17 cellular contexts compared by ENCODE assay signal in genomic region chr2:33104052-33104623, GRCh38.
DNase-seq lines count a peak whose midpoint lies in the region; ATAC-seq, FAIRE-seq and TF ChIP-seq lines count a peak whose summit lies in the region.
"Had no signal": no experiment of that assay in that cellular context is flagged by ENCODE, and none has a peak within 500 bp of the region (broad histone marks: within the 10 kb centered on the region; RNA-seq: fewer than 3 reads in every experiment).

No MANE protein-coding gene starts in this region.

- ATAC-seq in PC-3 (peak; percentile 92), GM19463 (IDR thresholded peaks at IDR 0.05; ENCODE audit: unreplicated experiment) (no peak), GM19351 (IDR thresholded peaks at IDR 0.05; ENCODE audit: unreplicated experiment) (no peak), GM19328 (IDR thresholded peaks at IDR 0.05; ENCODE audit: unreplicated experiment) (no peak)

- H3K4me2 ChIP-seq in PC-3 (ENCODE audit: low read length) (peak overlapping the region; percentile 66), endothelial cell of umbilical vein (ENCODE audit: insufficient read depth, low read length) (peak overlapping the region; percentile 37)

- H3K9me3 Mint-ChIP-seq in activated CD4-positive, alpha-beta T cell treated with anti-CD3 and anti-CD28 coated beads, Interleukin-2, amount 10 ng/mL, durations not matched to agents 24 days and 14 days: no peaks in the 10 kb centered on the region
- H3K9me3 Mint-ChIP-seq: endodermal cell; IgD-negative memory B cell; T-helper 1 cell treated with Interleukin-12 subunit alpha and Interleukin-12 subunit beta and Interleukin-4 antibody, amounts not matched to agents 30 μg/mL and 1 μg/mL, for 36 hours had no signal

- no peaks in the 10 kb centered on the region for H4K20me1 ChIP-seq in PC-3 (ENCODE audit: low read length)
- H4K20me1 ChIP-seq in endothelial cell of umbilical vein (replicated peaks; ENCODE audit: control insufficient read depth, extremely low read depth, insufficient read depth, low read length): no peaks in the 10 kb centered on the region

- H3K4me1 Mint-ChIP-seq in activated CD4-positive, alpha-beta T cell treated with anti-CD3 and anti-CD28 coated beads, Interleukin-2, amount 10 ng/mL, durations not matched to agents 24 days and 14 days: no peaks in the 10 kb centered on the region
- H3K4me1 Mint-ChIP-seq: IgD-negative memory B cell had no signal

- peaks cover 34% of the 10 kb centered on the region for H3K4me1 ChIP-seq in ACC112 (ENCODE audit: control insufficient read depth, insufficient read depth, low read length, unreplicated experiment)
- peaks cover 28% of the 10 kb centered on the region for H3K4me1 ChIP-seq in PC-3 (ENCODE audit: insufficient read depth, low read length)
- H3K4me1 ChIP-seq in endothelial cell of umbilical vein (ENCODE audit: control insufficient read depth, extremely low read depth, insufficient read depth, low read length): peaks cover 18% of the 10 kb centered on the region
- H3K4me1 ChIP-seq in muscle layer of duodenum (ENCODE audit: control insufficient read depth in 1 of 2, insufficient read depth in 2 of 2, low read length in 2 of 2): peaks cover 4 to 12% of the 10 kb centered on the region in 2 donors

- no peaks in the 10 kb centered on the region for H3K9me1 ChIP-seq in endothelial cell of umbilical vein (replicated peaks; ENCODE audit: control insufficient read depth, extremely low read depth, insufficient read depth, low read length)

- TF ChIP-seq CTCF in PC-3 (conservative IDR thresholded peaks at IDR 0.05; ENCODE audit: low read depth, low read length): no peak
- no peak for TF ChIP-seq CTCF in endothelial cell of umbilical vein (IDR thresholded peaks at IDR 0.05; ENCODE audit: extremely low read depth in 1 of 2, insufficient read depth in 1 of 2, low read depth in 1 of 2, low read length in 2 of 2)

- H3K36me3 Mint-ChIP-seq in activated CD4-positive, alpha-beta T cell treated with anti-CD3 and anti-CD28 coated beads, Interleukin-2, amount 10 ng/mL, durations not matched to agents 24 days and 14 days (ENCODE audit: low read depth): no peaks in the 10 kb centered on the region
- H3K36me3 Mint-ChIP-seq: IgD-negative memory B cell had no signal

- DNase-seq in PC-3: peak; percentile 87
- DNase-seq in endothelial cell of umbilical vein (ENCODE audit: low read depth, low spot score): peak; percentile 94
- no peak for DNase-seq in activated CD4-positive, alpha-beta T cell treated with anti-CD3 and anti-CD28 coated beads, Interleukin-2, amount 10 ng/mL, durations not matched to agents 24 days and 14 days
- DNase-seq: activated CD4-positive, alpha-beta T cell treated with anti-CD3 and anti-CD28 coated beads for 1 hour; AML-193; amniotic stem cell; endodermal cell; NCI-H1436; NCI-H510A; spleen had no signal

- dilution Hi-C loops in endothelial cell of umbilical vein (cut with MboI; ENCODE audit: extremely low pct_ligation_motif_present, low sequenced_read_pairs): no loop called here

- H2AFZ ChIP-seq in ACC112 (ENCODE audit: low read length, unreplicated experiment): peak overlapping the region; percentile 68
- peak overlapping the region; percentile 27; the same call in 1 of the 2 replicates for H2AFZ ChIP-seq in PC-3 (ENCODE audit: low read length)
- H2AFZ ChIP-seq in endothelial cell of umbilical vein (ENCODE audit: low read depth, low read length): peak overlapping the region; percentile 9

- TF ChIP-seq POLR2A in endothelial cell of umbilical vein (IDR thresholded peaks at IDR 0.05; ENCODE audit: low read depth, low read length): no peak

- no peaks in the 10 kb centered on the region for H3F3A ChIP-seq in PC-3 (ENCODE audit: low read length, unreplicated experiment)

- peaks cover 10% of the 10 kb centered on the region for H3K27me3 Mint-ChIP-seq in activated CD4-positive, alpha-beta T cell treated with anti-CD3 and anti-CD28 coated beads, Interleukin-2, amount 10 ng/mL, durations not matched to agents 24 days and 14 days

- no peak overlapping the region for H3K4me3 Mint-ChIP-seq in activated CD4-positive, alpha-beta T cell treated with anti-CD3 and anti-CD28 coated beads, Interleukin-2, amount 10 ng/mL, durations not matched to agents 24 days and 14 days
- H3K4me3 Mint-ChIP-seq: endodermal cell; IgD-negative memory B cell; T-helper 1 cell treated with Interleukin-12 subunit alpha and Interleukin-12 subunit beta and Interleukin-4 antibody, amounts not matched to agents 30 μg/mL and 1 μg/mL, for 36 hours had no signal

- POLR2A ChIA-PET in PC-3 (lab: Charles Lee; ENCODE audit: unreplicated experiment) (no interaction called here), endothelial cell of umbilical vein (lab: Charles Lee) (no interaction called here)

- peak; percentile 88 for FAIRE-seq in endothelial cell of umbilical vein (lab: Jason Lieb, UNC)

- H3K79me2 ChIP-seq in ACC112 (ENCODE audit: control insufficient read depth, insufficient read depth, low read length, unreplicated experiment) (no peaks in the 10 kb centered on the region), PC-3 (ENCODE audit: low read length) (no peaks in the 10 kb centered on the region), endothelial cell of umbilical vein (ENCODE audit: control insufficient read depth, insufficient read depth, low read length) (no peaks in the 10 kb centered on the region)

- H3K36me3 ChIP-seq in ACC112 (ENCODE audit: insufficient read depth, low read length) (no peaks in the 10 kb centered on the region), PC-3 (ENCODE audit: low read depth, low read length) (no peaks in the 10 kb centered on the region), endothelial cell of umbilical vein (ENCODE audit: control insufficient read depth in 2 of 2, extremely low read depth in 1 of 2, insufficient read depth in 2 of 2, low read length in 2 of 2) (no peaks in the 10 kb centered on the region), muscle layer of duodenum (ENCODE audit: control insufficient read depth in 1 of 2, insufficient read depth in 2 of 2, low read length in 2 of 2) (no peaks in the 10 kb centered on the region)
- H3K36me3 ChIP-seq: spleen had no signal

- H3K9ac ChIP-seq in PC-3 (ENCODE audit: low read length) (peak overlapping the region; percentile 72), endothelial cell of umbilical vein (replicated peaks; ENCODE audit: extremely low read depth, insufficient read depth, low read length) (peak overlapping the region; percentile 64)

- no peak overlapping the region for H3K27ac Mint-ChIP-seq in activated CD4-positive, alpha-beta T cell treated with anti-CD3 and anti-CD28 coated beads, Interleukin-2, amount 10 ng/mL, durations not matched to agents 24 days and 14 days
- H3K27ac Mint-ChIP-seq: endodermal cell; IgD-negative memory B cell; T-helper 1 cell treated with Interleukin-12 subunit alpha and Interleukin-12 subunit beta and Interleukin-4 antibody, amounts not matched to agents 30 μg/mL and 1 μg/mL, for 36 hours had no signal

- H3K27ac ChIP-seq in ACC112 (ENCODE audit: low read depth, low read length) (peak overlapping the region; percentile 65), PC-3 (ENCODE audit: low read length) (peak overlapping the region; percentile 93), endothelial cell of umbilical vein (ENCODE audit: insufficient read depth, low read depth, low read length) (peak overlapping the region; percentile 72), muscle layer of duodenum (ENCODE audit: low read length) (peak overlapping the region; percentile 25)
- H3K27ac ChIP-seq: spleen had no signal

- no peaks in the 10 kb centered on the region for H3K9me3 ChIP-seq in PC-3 (ENCODE audit: low read length)
- no peaks in the 10 kb centered on the region for H3K9me3 ChIP-seq in endothelial cell of umbilical vein (replicated peaks; ENCODE audit: control insufficient read depth, insufficient read depth, low read length)
- H3K9me3 ChIP-seq in muscle layer of duodenum (ENCODE audit: control insufficient read depth in 1 of 2, low read length in 2 of 2): no peaks in the 10 kb centered on the region
- H3K9me3 ChIP-seq: spleen had no signal

- no TSS peak for BruUV-seq in PC-3 (replicated peaks; lab: Mats Ljungman, UMichigan)
- TSS peak; percentile 81 for BruUV-seq in endothelial cell of umbilical vein (replicated peaks; lab: Mats Ljungman, UMichigan)

- CTCF ChIA-PET in PC-3 (lab: Charles Lee) (no interaction called here), endothelial cell of umbilical vein (lab: Charles Lee) (interaction anchor here (0.6 kb wide), 1 partner anchor 14 kb away, joined by 3 read pairs; no protein-coding TSS in a partner anchor)

- H3K27me3 ChIP-seq in ACC112 (ENCODE audit: insufficient read depth, low read length): no peaks in the 10 kb centered on the region
- no peaks in the 10 kb centered on the region for H3K27me3 ChIP-seq in PC-3 (ENCODE audit: low read length)
- no peaks in the 10 kb centered on the region for H3K27me3 ChIP-seq in endothelial cell of umbilical vein (ENCODE audit: control insufficient read depth in 2 of 2, insufficient read depth in 2 of 2, low read length in 2 of 2)
- H3K27me3 ChIP-seq in muscle layer of duodenum (ENCODE audit: low read depth, low read length): no peaks in the 10 kb centered on the region

- intact Hi-C loops in PC-3 (cut with micrococcal nuclease): loop anchor here (1.0 to 2.0 kb wide), 2 partner anchors 30 to 33 kb away; no protein-coding TSS in a partner anchor
- intact Hi-C loops in endothelial cell of umbilical vein (cut with micrococcal nuclease): loop anchor here (5.0 kb wide), 1 partner anchor 108 kb away; no protein-coding TSS in a partner anchor
- intact Hi-C loops in activated CD4-positive, alpha-beta T cell treated with anti-CD3 and anti-CD28 coated beads, Interleukin-2, amount 10 ng/mL, durations not matched to agents 24 days and 14 days (cut with micrococcal nuclease): no loop called here

- no peaks in the 10 kb centered on the region for H3K9me2 ChIP-seq in PC-3 (replicated peaks; ENCODE audit: low read length)

- H3K4me3 ChIP-seq in ACC112 (ENCODE audit: low read depth, low read length): 0 out of 2 replicates have a peak overlapping the region, but pooled peaks have one; percentile 8
- H3K4me3 ChIP-seq in PC-3 (ENCODE audit: low read length): peak overlapping the region; percentile 5; the same call in 1 of the 2 replicates
- H3K4me3 ChIP-seq in endothelial cell of umbilical vein (replicated peaks in 1 of 3; ENCODE audit: insufficient read depth in 1 of 3, low read depth in 1 of 3, low read length in 3 of 3): no peak overlapping the region
- H3K4me3 ChIP-seq in muscle layer of duodenum (ENCODE audit: low read depth in 1 of 2, low read length in 2 of 2): no peak overlapping the region
- H3K4me3 ChIP-seq: spleen had no signal

TF ChIP-seq in endothelial cell of umbilical vein, 7 proteins besides CTCF, POLR2A, EP300 and RAD21:
- TF ChIP-seq POLR2AphosphoS5 (IDR thresholded peaks at IDR 0.05; ENCODE audit: insufficient read depth, low read depth, low read length): peak; percentile 13
- TF ChIP-seq MAX (IDR thresholded peaks at IDR 0.05; ENCODE audit: insufficient read depth, insufficient read length): no peak
- peak; percentile 13 for TF ChIP-seq JUN (IDR thresholded peaks at IDR 0.05; ENCODE audit: borderline replicate concordance, insufficient read depth, insufficient read length, low read depth)
TF ChIP-seq in endothelial cell of umbilical vein: peak in this region for 2.

Comparison
In these comparisons a context has a peak if more than half of its experiments do, and no peak if none do; other contexts are left out.
1. H2AFZ ChIP-seq: peak in every context shown above with its lines; median percentile 68 in ACC112; 27 in PC-3; 9 in endothelial cell of umbilical vein.
2. H3K27ac ChIP-seq: peak in every context shown above with its lines; median percentile 93 in PC-3; 72 in endothelial cell of umbilical vein; 65 in ACC112; 25 in muscle layer of duodenum.
3. H3K4me3 ChIP-seq: peak in ACC112 (single experiment) and PC-3 (single experiment); none in endothelial cell of umbilical vein (0 of 3) and muscle layer of duodenum (0 of 2).